In the genomic region with DNA sequence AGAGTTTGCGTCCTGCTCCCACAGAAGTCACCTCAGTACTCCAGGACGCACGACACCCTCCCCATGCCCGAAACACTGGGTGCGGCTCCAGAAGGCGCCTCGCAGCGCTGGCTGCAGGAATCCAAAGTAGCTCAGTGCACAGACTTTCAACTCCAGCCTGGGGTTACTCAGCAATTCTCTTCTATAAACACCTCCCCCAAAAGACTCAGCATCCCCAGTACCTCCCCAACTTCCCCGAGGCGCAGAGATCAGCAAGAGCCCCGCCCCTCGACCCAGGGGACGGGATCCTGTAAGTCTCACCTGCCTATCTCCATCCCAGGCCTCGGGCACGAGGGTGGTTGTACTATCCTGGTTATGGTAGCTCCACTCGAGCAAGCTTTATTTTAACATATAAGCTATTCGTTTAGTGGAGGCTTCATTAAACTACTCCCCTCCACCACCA, we compare ENCODE assay signal across 9 cellular contexts.
DNase-seq lines count a peak whose midpoint lies in the region; TF ChIP-seq lines count a peak whose summit lies in the region.
"Had no signal": no experiment of that assay in that cellular context is flagged by ENCODE, and none has a peak within 500 bp of the region (broad histone marks: within the 10 kb centered on the region; RNA-seq: fewer than 3 reads in every experiment).

No MANE protein-coding gene starts in this region.

- peak overlapping the region; percentile 16 for H3K9ac ChIP-seq in iPS-15b (ENCODE audit: low read depth, low read length)
- no peak overlapping the region for H3K9ac ChIP-seq in colonic mucosa (ENCODE audit: low read depth in 2 of 2, low read length in 2 of 2)

- no peaks in the 10 kb centered on the region for H3K36me3 ChIP-seq in iPS-15b (ENCODE audit: control insufficient read depth, insufficient read depth, low read length)
- H3K36me3 ChIP-seq in urinary bladder (ENCODE audit: insufficient read depth) = no peaks in the 10 kb centered on the region
- no peaks in the 10 kb centered on the region for H3K36me3 ChIP-seq in colonic mucosa
- no peaks in the 10 kb centered on the region for H3K36me3 ChIP-seq in ovary

- peak; percentile 43 for DNase-seq in stimulated activated CD4-positive, alpha-beta T cell treated with anti-CD3 and anti-CD28 coated beads, Interleukin-15, amount 100 ng/mL, for 24 hours
- DNase-seq in stimulated activated CD4-positive, alpha-beta T cell treated with anti-CD3 and anti-CD28 coated beads, Interleukin-4, amount 100 ng/mL, for 4 hours = no peak
- peak; percentile 33 to 35 for DNase-seq in activated T-cell treated with anti-CD3 and anti-CD28 coated beads, Interleukin-2, amount 50 U/mL, for 48 hours
- DNase-seq in colonic mucosa (no peak), NCI-H187 treated with DMSO at 0.1 percent for 48 hours (lab: John Stamatoyannopoulos, UW) (no peak), ovary (no peak)
- DNase-seq: NCI-H1436 treated with DMSO at 0.1 percent for 48 hours had no signal

- H3K27me3 ChIP-seq in iPS-15b (ENCODE audit: control insufficient read depth, insufficient read depth, low read length) (peaks cover 57% of the 10 kb centered on the region), colonic mucosa (peaks cover 26% of the 10 kb centered on the region), ovary (peaks cover 4% of the 10 kb centered on the region)

- 27% methylated on average over 17 of the region's 17 CpGs for WGBS in urinary bladder
- WGBS in ovary, 3 donors = 36 to 41% (median 41%) methylated on average over 17 of the region's 17 CpGs

- H3K9me3 ChIP-seq in iPS-15b (ENCODE audit: control insufficient read depth, insufficient read depth, low read length) (no peaks in the 10 kb centered on the region), colonic mucosa (no peaks in the 10 kb centered on the region), ovary (no peaks in the 10 kb centered on the region)

- no peak for TF ChIP-seq POLR2A in ovary (IDR thresholded peaks at IDR 0.05)

- no peak overlapping the region for H3K27ac ChIP-seq in urinary bladder (ENCODE audit: low read depth)
- no peak overlapping the region for H3K27ac ChIP-seq in colonic mucosa
- no peak overlapping the region for H3K27ac ChIP-seq in ovary

- TF ChIP-seq CTCF in colonic mucosa (IDR thresholded peaks at IDR 0.05) = no peak
- TF ChIP-seq CTCF in ovary (IDR thresholded peaks at IDR 0.05) = no peak

- H3K4me1 ChIP-seq in iPS-15b (ENCODE audit: control insufficient read depth, insufficient read depth, low read length) = peaks cover 11% of the 10 kb centered on the region
- H3K4me1 ChIP-seq in urinary bladder (ENCODE audit: insufficient read depth) = no peaks in the 10 kb centered on the region
- H3K4me1 ChIP-seq in colonic mucosa = peaks cover 9% of the 10 kb centered on the region
- peaks cover 8% of the 10 kb centered on the region for H3K4me1 ChIP-seq in ovary (ENCODE audit: insufficient read depth)

- intact Hi-C loops in colonic mucosa (cut with DNase I) (no loop called here), ovary (cut with DNase I) (no loop called here)

- TF ChIP-seq EP300 in ovary (IDR thresholded peaks at IDR 0.05) = no peak

- H3K4me3 ChIP-seq in iPS-15b (ENCODE audit: low read depth, low read length) = peak overlapping the region; percentile 70
- H3K4me3 ChIP-seq in urinary bladder (ENCODE audit: low read depth, low read length) = peak overlapping the region; percentile 12
- no peak overlapping the region for H3K4me3 ChIP-seq in colonic mucosa
- H3K4me3 ChIP-seq in ovary = no peak overlapping the region

Comparison
In these comparisons a context has a peak if more than half of its experiments do, and no peak if none do; other contexts are left out.
1. DNase-seq: peak in stimulated activated CD4-positive, alpha-beta T cell treated with anti-CD3 and anti-CD28 coated beads, Interleukin-15, amount 100 ng/mL, for 24 hours (single experiment) and activated T-cell treated with anti-CD3 and anti-CD28 coated beads, Interleukin-2, amount 50 U/mL, for 48 hours (2 of 2); none in stimulated activated CD4-positive, alpha-beta T cell treated with anti-CD3 and anti-CD28 coated beads, Interleukin-4, amount 100 ng/mL, for 4 hours (0 of 2), colonic mucosa (single experiment), NCI-H187 treated with DMSO at 0.1 percent for 48 hours (single experiment) and ovary (0 of 5).
2. H3K4me3 ChIP-seq: peak in iPS-15b (single experiment) and urinary bladder (single experiment); none in colonic mucosa (single experiment) and ovary (single experiment).